In genomic region chr11:114309517-114309916, GRCh38 we compare ENCODE assay signal across 19 cellular contexts. TPM values are rescaled to one million over a fixed set of nuclear protein-coding genes. Genes with fewer than 3 reads are reported as not detected.
DNase-seq lines count a peak whose midpoint lies in the region; ATAC-seq, FAIRE-seq and TF ChIP-seq lines count a peak whose summit lies in the region.
"Had no signal": no experiment of that assay in that cellular context is flagged by ENCODE, and none has a peak within 500 bp of the region (broad histone marks: within the 10 kb centered on the region; RNA-seq: fewer than 3 reads in every experiment).

No MANE protein-coding gene starts in this region.

- peak; percentile 45 for DNase-seq in amniotic epithelial cell (ENCODE audit: low read depth)
- DNase-seq in fibroblast of pulmonary artery (ENCODE audit: low read depth) = peak; percentile 42
- no peak for DNase-seq in gastrocnemius medialis
- DNase-seq in upper lobe of right lung = no peak
- DNase-seq in NCI-H1694 treated with DMSO at 0.1 percent for 48 hours (lab: John Stamatoyannopoulos, UW) = no peak
- no peak for DNase-seq in dorsolateral prefrontal cortex
- no peak for DNase-seq in GM12891 (ENCODE audit: insufficient read length, low spot score)
- DNase-seq: activated CD4-positive, CD25-positive, alpha-beta regulatory T cell treated with anti-CD3 and anti-CD28 coated beads, Interleukin-2, amount 50 U/mL, for 72 hours; dermis blood vessel endothelial cell; DMS79 treated with DMSO at 0.1 percent for 48 hours; KG1; left colon; NCI-H2029 treated with DMSO at 0.1 percent for 48 hours; NCI-H510A; right cardiac atrium; RPMI8226; stimulated activated naive CD8-positive, alpha-beta T cell treated with anti-CD3 and anti-CD28 coated beads, Interleukin-15, amount 100 ng/mL, for 72 hours had no signal

- H3K27ac ChIP-seq in gastrocnemius medialis (peak overlapping the region; percentile 65 to 80 (median 74)), upper lobe of right lung (peak overlapping the region; percentile 87), dorsolateral prefrontal cortex (no peak overlapping the region)
- H3K27ac ChIP-seq: neutrophil had no signal

- FAIRE-seq in GM12891 (lab: Jason Lieb, UNC) = no peak

- no peak for ATAC-seq in gastrocnemius medialis
- no peak for ATAC-seq in upper lobe of right lung
- ATAC-seq: left colon; stimulated activated naive CD8-positive, alpha-beta T cell treated with anti-CD3 and anti-CD28 coated beads, Interleukin-15, amount 100 ng/mL, for 72 hours had no signal

- H3K4me3 ChIP-seq in fibroblast of pulmonary artery (replicated peaks; ENCODE audit: low read depth, low read length) (peak overlapping the region; percentile 22), gastrocnemius medialis (peak overlapping the region in 1 of 4 donors; percentile 18), upper lobe of right lung (no peak overlapping the region), dorsolateral prefrontal cortex (no peak overlapping the region)

- H3K27me3 ChIP-seq in gastrocnemius medialis (peaks cover 0 to 7% (median 0%) of the 10 kb centered on the region in 3 donors), upper lobe of right lung (no peaks in the 10 kb centered on the region), dorsolateral prefrontal cortex (no peaks in the 10 kb centered on the region)
- H3K27me3 ChIP-seq: neutrophil had no signal

- TF ChIP-seq POLR2A in gastrocnemius medialis (IDR thresholded peaks at IDR 0.05) (no peak), GM12891 (IDR thresholded peaks at IDR 0.05; ENCODE audit: low read depth, low read length) (no peak)

- peaks cover 15 to 16% of the 10 kb centered on the region in 2 donors for H3K4me1 ChIP-seq in gastrocnemius medialis
- peaks cover 64% of the 10 kb centered on the region for H3K4me1 ChIP-seq in upper lobe of right lung

- no peaks in the 10 kb centered on the region for H3K9me3 ChIP-seq in gastrocnemius medialis
- H3K9me3 ChIP-seq in upper lobe of right lung = no peaks in the 10 kb centered on the region
- H3K9me3 ChIP-seq: neutrophil had no signal

- in situ Hi-C loops in gastrocnemius medialis (cut with MboI; ENCODE audit: low sequenced_read_pairs in 4 of 4) = no loop called here

- TF ChIP-seq CTCF in fibroblast of pulmonary artery (IDR thresholded peaks at IDR 0.05; ENCODE audit: low read length, missing control alignments) (no peak), gastrocnemius medialis (IDR thresholded peaks at IDR 0.05 in 4 of 5, conservative IDR thresholded peaks at IDR 0.05 in 1 of 5) (no peak), upper lobe of right lung (IDR thresholded peaks at IDR 0.05) (no peak), dorsolateral prefrontal cortex (IDR thresholded peaks at IDR 0.05 in 54 of 56, conservative IDR thresholded peaks at IDR 0.05 in 2 of 56; ENCODE audit: low read depth in 1 of 56, partially characterized antibody in 56 of 56) (no peak)

- peaks cover 3 to 34% of the 10 kb centered on the region in 2 donors for H3K36me3 ChIP-seq in gastrocnemius medialis
- peaks cover 28% of the 10 kb centered on the region for H3K36me3 ChIP-seq in upper lobe of right lung
- H3K36me3 ChIP-seq: neutrophil had no signal

- intact Hi-C loops in gastrocnemius medialis (cut with DNase I; ENCODE audit: low total_unique reads) = no loop called here
- intact Hi-C loops in upper lobe of right lung (cut with DNase I) = no loop called here
- intact Hi-C loops in dorsolateral prefrontal cortex (cut with DNase I) = no loop called here

TF ChIP-seq in GM12891, 5 proteins besides CTCF, POLR2A, EP300 and RAD21:
- TF ChIP-seq POLR2AphosphoS5 (IDR thresholded peaks at IDR 0.05; ENCODE audit: low read depth, low read length) = no peak
- TF ChIP-seq TAF1 (IDR thresholded peaks at IDR 0.05; ENCODE audit: low read depth, low read length) = no peak
- TF ChIP-seq SPI1 (IDR thresholded peaks at IDR 0.05; ENCODE audit: low read depth, low read length) = no peak
- TF ChIP-seq POU2F2 (IDR thresholded peaks at IDR 0.05; ENCODE audit: low read depth, low read length) = no peak

RNA-seq across cellular contexts. Expression of gene NNMT, which starts 13.3 kb away (rescaled TPM):
- 100 to 1,000 TPM; 157 to 968 (median 541) TPM for total RNA-seq in gastrocnemius medialis
- 349 TPM for total RNA-seq in upper lobe of right lung
- 10 to 100 TPM in 14 of 120 experiments, 1 to 10 TPM in 106; 1.4 to 51.3 (median 5.7) TPM for total RNA-seq in dorsolateral prefrontal cortex
- polyA plus RNA-seq in GM12891 (2012; ENCODE audit: low read depth, missing spikeins) = not detected
- total RNA-seq: activated T-helper 1 cell treated with anti-CD3 and anti-CD28 coated beads, Interleukin-12 subunit alpha, Interleukin-12 subunit beta, Interleukin-2, Interleukin-4 antibody, amounts not matched to agents 30 ng/mL and 10 ng/mL and 1 ng/mL, durations not matched to agents 14 hours and 24 hours and 36 hours had no signal

Comparison
In these comparisons a context has a peak if more than half of its experiments do, and no peak if none do; other contexts are left out.
1. DNase-seq: peak in amniotic epithelial cell (single experiment) and fibroblast of pulmonary artery (single experiment); none in gastrocnemius medialis (0 of 2), upper lobe of right lung (single experiment), NCI-H1694 treated with DMSO at 0.1 percent for 48 hours (single experiment), dorsolateral prefrontal cortex (0 of 10) and GM12891 (single experiment).
2. H3K27ac ChIP-seq: peak in gastrocnemius medialis (4 of 4) and upper lobe of right lung (single experiment); none in dorsolateral prefrontal cortex (0 of 59).